ENCODE assay signal across 39 cellular contexts in genomic region chr5:106361905-106362304, GRCh38.
"Had no signal": no experiment of that assay in that cellular context is flagged by ENCODE, and none has a peak within 500 bp of the region (broad histone marks: within the 10 kb centered on the region; RNA-seq: fewer than 3 reads in every experiment).

No MANE protein-coding gene starts in this region.

- H3K4me3 Mint-ChIP-seq: activated naive CD4-positive, alpha-beta T cell treated with anti-CD3 and anti-CD28 coated beads for 36 hours; activated naive CD4-positive, alpha-beta T cell treated with anti-CD3 and anti-CD28 coated beads, Interleukin-2, amount 10 ng/mL, durations not matched to agents 7 days and 5 days; activated naive CD4-positive, alpha-beta T cell treated with anti-CD3 and anti-CD28 coated beads, Interleukin-2, amount 50 U/mL, for 24 hours; activated naive CD8-positive, alpha-beta T cell; activated naive CD8-positive, alpha-beta T cell treated with anti-CD3 and anti-CD28 coated beads for 36 hours; activated naive CD8-positive, alpha-beta T cell treated with anti-CD3 and anti-CD28 coated beads, Interleukin-2, amount 10 ng/mL, durations not matched to agents 7 days and 5 days; activated naive CD8-positive, alpha-beta T cell treated with anti-CD3 and anti-CD28 coated beads, Interleukin-2, amount 50 U/mL, for 24 hours; activated T-cell treated with anti-CD3 and anti-CD28 coated beads, Interleukin-2, amount 50 U/mL, for 24 hours; activated T-cell treated with anti-CD3 and anti-CD28 coated beads, Interleukin-2, amount 50 U/mL, for 4 hours; activated T-cell treated with anti-CD3 and anti-CD28 coated beads, Interleukin-2, amount 50 U/mL, for 72 hours; activated T-helper 1 cell treated with anti-CD3 and anti-CD28 coated beads, Interleukin-12 subunit alpha, Interleukin-12 subunit beta, Interleukin-2, Interleukin-4 antibody, amounts not matched to agents 30 ng/mL and 10 ng/mL and 1 ng/mL, durations not matched to agents 14 hours and 24 hours and 36 hours; activated T-helper 17 cell treated with anti-CD3 and anti-CD28 coated beads, Interleukin-2, amount 50 U/mL, for 72 hours; brain; central memory CD8-positive, alpha-beta T cell had no signal

- H3K27me3 ChIP-seq: adrenal gland, ascending aorta, body of pancreas, brain microvascular endothelial cell, breast epithelium, cardiac muscle cell had no signal

- FAIRE-seq: astrocyte, bronchial epithelial cell had no signal

- ATAC-seq: activated naive CD4-positive, alpha-beta T cell treated with anti-CD3 and anti-CD28 coated beads, Interleukin-2, amount 50 U/mL, for 72 hours; activated naive CD8-positive, alpha-beta T cell treated with anti-CD3 and anti-CD28 coated beads, Interleukin-2, amount 50 U/mL, for 24 hours; activated T-cell treated with anti-CD3 and anti-CD28 coated beads, Interleukin-2, amount 50 U/mL, for 4 hours; activated T-cell treated with anti-CD3 and anti-CD28 coated beads, Interleukin-2, amount 50 U/mL, for 72 hours; activated T-helper 17 cell treated with anti-CD3 and anti-CD28 coated beads, Interleukin-2, amount 50 U/mL, for 72 hours; body of pancreas had no signal

- DNase-seq: activated effector memory CD4-positive, alpha-beta T cell treated with anti-CD3 and anti-CD28 coated beads, Interleukin-2, amount 50 U/mL, for 16 hours; activated effector memory CD4-positive, alpha-beta T cell treated with Interleukin-2 at 50 U/mL for 16 hours; activated gamma-delta T cell; activated gamma-delta T cell treated with Interleukin-2 at 50 U/mL for 16 hours; activated naive CD4-positive, alpha-beta T cell; activated naive CD4-positive, alpha-beta T cell treated with anti-CD3 and anti-CD28 coated beads for 36 hours; activated naive CD4-positive, alpha-beta T cell treated with anti-CD3 and anti-CD28 coated beads, Interleukin-2, amount 10 ng/mL, durations not matched to agents 7 days and 5 days; activated naive CD4-positive, alpha-beta T cell treated with anti-CD3 and anti-CD28 coated beads, Interleukin-2, amount 50 U/mL, for 16 hours; activated naive CD4-positive, alpha-beta T cell treated with Interleukin-2 at 50 U/mL for 16 hours; activated naive CD8-positive, alpha-beta T cell treated with anti-CD3 and anti-CD28 coated beads for 36 hours; activated naive CD8-positive, alpha-beta T cell treated with anti-CD3 and anti-CD28 coated beads, Interleukin-2, amount 10 ng/mL, durations not matched to agents 7 days and 5 days; activated naive CD8-positive, alpha-beta T cell treated with anti-CD3 and anti-CD28 coated beads, Interleukin-2, amount 50 U/mL, for 24 hours; activated T-cell treated with anti-CD3 and anti-CD28 coated beads, Interleukin-2, amount 50 U/mL, for 24 hours; activated T-cell treated with anti-CD3 and anti-CD28 coated beads, Interleukin-2, amount 50 U/mL, for 4 hours; activated T-cell treated with anti-CD3 and anti-CD28 coated beads, Interleukin-2, amount 50 U/mL, for 48 hours; activated T-cell treated with anti-CD3 and anti-CD28 coated beads, Interleukin-2, amount 50 U/mL, for 72 hours; adrenal gland; amniotic stem cell; amygdala; anterior cingulate cortex; aorta; body of pancreas; brain microvascular endothelial cell; caudate nucleus; central memory CD4-positive, alpha-beta T cell; cerebellar nuclear complex had no signal

- H3K27me3 Mint-ChIP-seq: activated naive CD4-positive, alpha-beta T cell treated with anti-CD3 and anti-CD28 coated beads, Interleukin-2, amount 10 ng/mL, durations not matched to agents 7 days and 5 days; activated naive CD4-positive, alpha-beta T cell treated with anti-CD3 and anti-CD28 coated beads, Interleukin-2, amount 50 U/mL, for 24 hours; activated naive CD8-positive, alpha-beta T cell; activated naive CD8-positive, alpha-beta T cell treated with anti-CD3 and anti-CD28 coated beads for 36 hours; activated naive CD8-positive, alpha-beta T cell treated with anti-CD3 and anti-CD28 coated beads, Interleukin-2, amount 10 ng/mL, durations not matched to agents 7 days and 5 days; activated naive CD8-positive, alpha-beta T cell treated with anti-CD3 and anti-CD28 coated beads, Interleukin-2, amount 50 U/mL, for 24 hours; activated T-cell treated with anti-CD3 and anti-CD28 coated beads, Interleukin-2, amount 50 U/mL, for 24 hours; activated T-helper 17 cell treated with anti-CD3 and anti-CD28 coated beads, Interleukin-2, amount 50 U/mL, for 72 hours; brain; central memory CD8-positive, alpha-beta T cell had no signal

- H3K36me3 Mint-ChIP-seq: activated naive CD4-positive, alpha-beta T cell treated with anti-CD3 and anti-CD28 coated beads, Interleukin-2, amount 10 ng/mL, durations not matched to agents 7 days and 5 days; activated naive CD4-positive, alpha-beta T cell treated with anti-CD3 and anti-CD28 coated beads, Interleukin-2, amount 50 U/mL, for 24 hours; activated naive CD8-positive, alpha-beta T cell; activated naive CD8-positive, alpha-beta T cell treated with anti-CD3 and anti-CD28 coated beads for 36 hours; activated naive CD8-positive, alpha-beta T cell treated with anti-CD3 and anti-CD28 coated beads, Interleukin-2, amount 10 ng/mL, durations not matched to agents 7 days and 5 days; brain had no signal

- H3K27ac ChIP-seq: adrenal gland, ascending aorta, body of pancreas, brain microvascular endothelial cell, breast epithelium, cardiac muscle cell had no signal

- H3K27ac Mint-ChIP-seq: activated naive CD4-positive, alpha-beta T cell treated with anti-CD3 and anti-CD28 coated beads for 36 hours; activated naive CD4-positive, alpha-beta T cell treated with anti-CD3 and anti-CD28 coated beads, Interleukin-2, amount 10 ng/mL, durations not matched to agents 7 days and 5 days; activated naive CD4-positive, alpha-beta T cell treated with anti-CD3 and anti-CD28 coated beads, Interleukin-2, amount 50 U/mL, for 24 hours; activated naive CD4-positive, alpha-beta T cell treated with anti-CD3 and anti-CD28 coated beads, Interleukin-2, amount 50 U/mL, for 72 hours; activated naive CD8-positive, alpha-beta T cell; activated naive CD8-positive, alpha-beta T cell treated with anti-CD3 and anti-CD28 coated beads for 36 hours; activated naive CD8-positive, alpha-beta T cell treated with anti-CD3 and anti-CD28 coated beads, Interleukin-2, amount 10 ng/mL, durations not matched to agents 7 days and 5 days; activated naive CD8-positive, alpha-beta T cell treated with anti-CD3 and anti-CD28 coated beads, Interleukin-2, amount 50 U/mL, for 24 hours; activated T-cell treated with anti-CD3 and anti-CD28 coated beads, Interleukin-2, amount 50 U/mL, for 24 hours; activated T-cell treated with anti-CD3 and anti-CD28 coated beads, Interleukin-2, amount 50 U/mL, for 72 hours; activated T-helper 1 cell treated with anti-CD3 and anti-CD28 coated beads, Interleukin-12 subunit alpha, Interleukin-12 subunit beta, Interleukin-2, Interleukin-4 antibody, amounts not matched to agents 30 ng/mL and 10 ng/mL and 1 ng/mL, durations not matched to agents 14 hours and 24 hours and 36 hours; activated T-helper 17 cell treated with anti-CD3 and anti-CD28 coated beads, Interleukin-2, amount 50 U/mL, for 72 hours; activated T-helper 2 cell treated with anti-CD3 and anti-CD28 coated beads, Interferon-gamma antibody, Interleukin-2, Interleukin-4, amounts not matched to agents 10 μg/mL and 5 μg/mL and 100 μg/mL, durations not matched to agents 14 hours and 24 hours and 36 hours; brain had no signal

- H3K4me1 ChIP-seq: adrenal gland, ascending aorta, body of pancreas, breast epithelium had no signal

- H3K36me3 ChIP-seq: adrenal gland, ascending aorta, brain microvascular endothelial cell, breast epithelium, cardiac muscle cell had no signal

- H3K4me1 Mint-ChIP-seq: activated naive CD4-positive, alpha-beta T cell treated with anti-CD3 and anti-CD28 coated beads, Interleukin-2, amount 10 ng/mL, durations not matched to agents 7 days and 5 days; activated naive CD4-positive, alpha-beta T cell treated with anti-CD3 and anti-CD28 coated beads, Interleukin-2, amount 50 U/mL, for 24 hours; activated naive CD8-positive, alpha-beta T cell treated with anti-CD3 and anti-CD28 coated beads for 36 hours; activated naive CD8-positive, alpha-beta T cell treated with anti-CD3 and anti-CD28 coated beads, Interleukin-2, amount 10 ng/mL, durations not matched to agents 7 days and 5 days; activated naive CD8-positive, alpha-beta T cell treated with anti-CD3 and anti-CD28 coated beads, Interleukin-2, amount 50 U/mL, for 24 hours; activated T-helper 17 cell treated with anti-CD3 and anti-CD28 coated beads, Interleukin-2, amount 50 U/mL, for 72 hours; brain; central memory CD8-positive, alpha-beta T cell had no signal

- H3K9me3 Mint-ChIP-seq: activated naive CD4-positive, alpha-beta T cell treated with anti-CD3 and anti-CD28 coated beads, Interleukin-2, amount 50 U/mL, for 24 hours had no signal

- H3K9me3 ChIP-seq: adrenal gland, ascending aorta, body of pancreas had no signal

- H3K4me3 ChIP-seq: adrenal gland, ascending aorta, body of pancreas, breast epithelium, cardiac muscle cell had no signal
